ENCODE assay signal across 7 cellular contexts in the genomic region with DNA sequence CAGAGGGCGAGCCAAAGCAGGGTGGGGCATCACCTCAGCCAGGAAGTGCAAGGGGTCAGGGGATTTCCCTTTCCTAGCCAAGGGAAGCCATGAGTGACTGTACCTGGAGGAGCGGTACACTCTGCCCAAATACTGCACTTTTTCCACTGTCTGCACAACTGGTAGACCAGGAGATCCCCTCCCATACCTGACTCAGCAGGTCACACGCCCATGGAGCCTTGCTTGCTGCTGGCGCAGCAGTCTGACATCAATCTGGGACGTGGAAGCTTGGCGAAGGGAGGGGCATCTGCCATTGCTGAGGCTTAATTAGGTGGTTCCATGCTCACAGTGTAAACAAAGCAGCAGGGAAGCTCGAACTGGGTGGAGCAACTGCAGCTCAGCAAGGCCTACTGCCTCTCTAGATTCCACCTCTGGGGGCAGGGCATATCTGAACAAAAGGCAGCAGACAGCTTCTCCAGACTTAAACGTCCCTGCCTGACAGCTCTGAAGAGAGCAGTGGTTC.
DNase-seq lines count a peak whose midpoint lies in the region; FAIRE-seq and TF ChIP-seq lines count a peak whose summit lies in the region.
"Not testable (repeated sequence)": the region's sequence is repeated elsewhere in the genome, so short reads cannot be mapped to it uniquely, and the experiment has no call there.

No MANE protein-coding gene starts in this region.

- not testable (repeated sequence) for H3K79me1 ChIP-seq in H9 (ENCODE audit: insufficient read depth, low read depth, low read length, poor library complexity, severe bottlenecking)

- not testable (repeated sequence) for H4K20me1 ChIP-seq in H9 (ENCODE audit: control insufficient read depth, insufficient read depth, insufficient read length)

- WGBS in H9 (ENCODE audit: extremely low coverage, insufficient read length, low lambda C conversion rate) = no CpG with 5 or more reads among the region's 8 CpGs

- H3K23ac ChIP-seq in H9 (ENCODE audit: insufficient read length, low read depth, low read length) = not testable (repeated sequence)

- DNase-seq in DMS153 treated with DMSO at 0.1 percent for 48 hours (lab: John Stamatoyannopoulos, UW; ENCODE audit: unreplicated experiment) (peak; percentile 1), H9 (peak; percentile 62), NCI-H2171 (lab: John Stamatoyannopoulos, UW) (peak; percentile 0), NCI-H69 (lab: John Stamatoyannopoulos, UW) (peak; percentile 36), chondrocyte (ENCODE audit: low spot score) (peak; percentile 47), kidney (peak; percentile 28), retina (peak; percentile 11)

- H2BK12ac ChIP-seq in H9 (ENCODE audit: insufficient read length, low read depth, low read length) = not testable (repeated sequence)

- not testable (repeated sequence) for H2BK120ac ChIP-seq in H9 (ENCODE audit: low read depth, low read length, poor library complexity, severe bottlenecking)

- H2BK15ac ChIP-seq in H9 (ENCODE audit: low read depth, low read length) = 0 out of 2 replicates have a peak overlapping the region, but pooled peaks have one; percentile 13

- not testable (repeated sequence) for H4K91ac ChIP-seq in H9 (ENCODE audit: insufficient read length, low read depth, low read length)

- TF ChIP-seq CTCF in H9 (conservative IDR thresholded peaks at IDR 0.05); chondrocyte (IDR thresholded peaks at IDR 0.05); kidney (IDR thresholded peaks at IDR 0.05; ENCODE audit: borderline replicate concordance, extremely low read depth, insufficient read depth): not testable (repeated sequence)

- not testable (repeated sequence) for H3K27me3 ChIP-seq in H9 (ENCODE audit: insufficient read depth, low read length)

- not testable (repeated sequence) for H3K9me3 ChIP-seq in H9 (ENCODE audit: control insufficient read depth, low read depth, low read length); kidney (ENCODE audit: control insufficient read depth in 1 of 2, low read length in 2 of 2)

- not testable (repeated sequence) for H3K36me3 ChIP-seq in kidney (ENCODE audit: control insufficient read depth in 1 of 2, insufficient read depth in 2 of 2, low read length in 2 of 2)

- peaks cover 5 to 24% of the 10 kb centered on the region in 2 experiments for H3K9me3 Mint-ChIP-seq in H9
- peaks cover 22% of the 10 kb centered on the region for H3K9me3 Mint-ChIP-seq in chondrocyte (ENCODE audit: low read depth)

- not testable (repeated sequence) for H3K9ac ChIP-seq in H9 (ENCODE audit: extremely low read depth, insufficient read length, low read length); kidney (ENCODE audit: low read length in 2 of 2)

- H3K27me3 Mint-ChIP-seq in H9 (ENCODE audit: low read depth); chondrocyte (ENCODE audit: low read depth): not testable (repeated sequence)

- not testable (repeated sequence) for H3K56ac ChIP-seq in H9 (ENCODE audit: insufficient read length, low read depth, low read length)

- H3K27ac Mint-ChIP-seq in H9; chondrocyte (ENCODE audit: unreplicated experiment): not testable (repeated sequence)

- H3T11ph ChIP-seq in H9 (ENCODE audit: low read length) = not testable (repeated sequence)

- H3K27ac ChIP-seq in H9 (ENCODE audit: insufficient read length, low read depth, low read length); kidney (ENCODE audit: low read depth in 2 of 2, low read length in 2 of 2): not testable (repeated sequence)

- not testable (repeated sequence) for FAIRE-seq in kidney (lab: Jason Lieb, UNC)

- not testable (repeated sequence) for H3K4me3 Mint-ChIP-seq in H9; chondrocyte (ENCODE audit: unreplicated experiment)

- H4K5ac ChIP-seq in H9 (ENCODE audit: insufficient read length, low read depth, low read length) = not testable (repeated sequence)

- 0 out of 2 replicates have a peak overlapping the region, but pooled peaks have one; percentile 63 for H3K14ac ChIP-seq in H9 (ENCODE audit: insufficient read depth, low read length)

- not testable (repeated sequence) for H3K4me1 ChIP-seq in H9 (ENCODE audit: insufficient read depth, low read length); kidney (ENCODE audit: control insufficient read depth in 1 of 2, insufficient read depth in 1 of 2, low read depth in 1 of 2, low read length in 2 of 2)

- peaks cover 5 to 11% (median 6%) of the 10 kb centered on the region in 3 experiments; a peak in 4 of 7 replicates for H3K36me3 Mint-ChIP-seq in H9 (ENCODE audit: insufficient read depth in 1 of 3, low read depth in 3 of 3)
- not testable (repeated sequence) for H3K36me3 Mint-ChIP-seq in chondrocyte (ENCODE audit: low read depth)

- H3K18ac ChIP-seq in H9 (ENCODE audit: insufficient read length, low read depth, low read length) = not testable (repeated sequence)

- H2AFZ ChIP-seq in H9 (ENCODE audit: low read length) = not testable (repeated sequence)

- not testable (repeated sequence) for H2BK20ac ChIP-seq in H9 (ENCODE audit: low read depth, low read length, poor library complexity, severe bottlenecking)

- H3K4me2 ChIP-seq in H9 (ENCODE audit: insufficient read depth, insufficient read length, low read length) = not testable (repeated sequence)

- H3K79me2 ChIP-seq in H9 (ENCODE audit: insufficient read depth, low read length) = not testable (repeated sequence)

- intact Hi-C loops in kidney (cut with DNase I) = not testable (repeated sequence)

- not testable (repeated sequence) for H3K4ac ChIP-seq in H9 (ENCODE audit: low read depth, low read length)

- not testable (repeated sequence) for H4K8ac ChIP-seq in H9 (replicated peaks; ENCODE audit: insufficient read length, low read depth, low read length)

- not testable (repeated sequence) for H2BK5ac ChIP-seq in H9 (ENCODE audit: insufficient read length, low read length)

- peaks cover 20 to 22% of the 10 kb centered on the region in 2 experiments for H3K4me1 Mint-ChIP-seq in H9
- H3K4me1 Mint-ChIP-seq in chondrocyte (ENCODE audit: low read depth) = not testable (repeated sequence)

- H3K23me2 ChIP-seq in H9 (ENCODE audit: insufficient read length, low read depth, low read length, poor library complexity, severe bottlenecking) = not testable (repeated sequence)

- H2AK5ac ChIP-seq in H9 (ENCODE audit: insufficient read length, low read length) = not testable (repeated sequence)

- not testable (repeated sequence) for H3K4me3 ChIP-seq in kidney (ENCODE audit: low read length in 2 of 2)

Comparison
In these comparisons a context has a peak if more than half of its experiments do, and no peak if none do; other contexts are left out.
1. DNase-seq: peak in every context shown above with its lines; median percentile 62 in H9; 47 in chondrocyte; 36 in NCI-H69; 28 in kidney; 11 in retina; 1 in DMS153 treated with DMSO at 0.1 percent for 48 hours; 0 in NCI-H2171.